ENCODE assay signal across 18 cellular contexts in genomic region chr11:59678813-59679165, GRCh38. TPM values are rescaled to one million over a fixed set of nuclear protein-coding genes. Genes with fewer than 3 reads are reported as not detected.
A peak's percentile ranks its signal among the peaks of the same experiment; 100 is the strongest.
DNase-seq lines count a peak whose midpoint lies in the region; ATAC-seq, FAIRE-seq and TF ChIP-seq lines count a peak whose summit lies in the region.
"Had no signal": no experiment of that assay in that cellular context is flagged by ENCODE, and none has a peak within 500 bp of the region (broad histone marks: within the 10 kb centered on the region; RNA-seq: fewer than 3 reads in every experiment).

No MANE protein-coding gene starts in this region.

- no peaks in the 10 kb centered on the region for H3K27me3 ChIP-seq in SJCRH30
- no peaks in the 10 kb centered on the region for H3K27me3 ChIP-seq in ascending aorta
- H3K27me3 ChIP-seq: BE2C had no signal

- intact Hi-C loops in ascending aorta (cut with DNase I): no loop called here

- H3K4me3 ChIP-seq in SJCRH30 (no peak overlapping the region), ascending aorta (no peak overlapping the region)

- no peaks in the 10 kb centered on the region for H3K36me3 ChIP-seq in SJCRH30
- no peaks in the 10 kb centered on the region for H3K36me3 ChIP-seq in ascending aorta
- H3K36me3 ChIP-seq: BE2C had no signal

- peak; percentile 46 for FAIRE-seq in D721Med (lab: Jason Lieb, UNC)
- FAIRE-seq: A204.1 had no signal

- ATAC-seq in GM18873 (IDR thresholded peaks at IDR 0.05; ENCODE audit: low FRiP score, unreplicated experiment): no peak

- TF ChIP-seq CTCF in D721Med (IDR thresholded peaks at IDR 0.05; ENCODE audit: insufficient read depth, missing control alignments) (no peak), ascending aorta (IDR thresholded peaks at IDR 0.05) (no peak)

- no peak for DNase-seq in D721Med (ENCODE audit: insufficient read length, low spot score)
- DNase-seq in NCI-H524 (lab: John Stamatoyannopoulos, UW): peak; percentile 82 to 96
- DNase-seq in SJCRH30: peak; percentile 36 to 80
- peak; percentile 6 for DNase-seq in myocyte (ENCODE audit: low read depth)
- DNase-seq in activated T-cell treated with anti-CD3 and anti-CD28 coated beads, Interleukin-2, amount 50 U/mL, for 48 hours: no peak
- no peak for DNase-seq in ascending aorta (ENCODE audit: low spot score in 2 of 2)
- DNase-seq: BE2C; CD4-positive, alpha-beta memory T cell; DMS53; GF-D8; GOT3; H9 had no signal

- H3K27ac ChIP-seq in SJCRH30: peak overlapping the region; percentile 64
- no peak overlapping the region for H3K27ac ChIP-seq in ascending aorta
- H3K27ac ChIP-seq: C4-2B had no signal

- H3K4me1 ChIP-seq in SJCRH30 (peaks cover 28% of the 10 kb centered on the region), ascending aorta (no peaks in the 10 kb centered on the region)
- H3K4me1 ChIP-seq: BE2C had no signal

- H3K9me3 ChIP-seq in SJCRH30 (replicated peaks): 0 out of 2 replicates have a peak, but pooled peaks cover 5% of the 10 kb centered on the region
- no peaks in the 10 kb centered on the region for H3K9me3 ChIP-seq in ascending aorta
- H3K9me3 ChIP-seq: BE2C had no signal

RNA-seq across cellular contexts. Expression of gene PATL1, which starts 10.0 kb away (rescaled TPM):
- 27.5 and 31.2 TPM in 2 replicates for total RNA-seq in SJCRH30 (2014; rRNA removed; shearing (Covaris generic))
- 18.2 and 18.3 TPM in 2 replicates for total RNA-seq in myocyte
- polyA plus RNA-seq in myocyte (2012): 28.4 TPM
- 6.8 TPM for total RNA-seq in ascending aorta

RNA-seq across cellular contexts. Expression of gene OR10V1, which starts 34.9 kb away (rescaled TPM):
- total RNA-seq in SJCRH30 (2014; rRNA removed; shearing (Covaris generic)): not detected in 2 replicates
- total RNA-seq in myocyte: not detected in 2 replicates
- polyA plus RNA-seq in myocyte (2012): not detected
- total RNA-seq in ascending aorta: not detected
- total RNA-seq: CD4-positive, alpha-beta memory T cell; H9; HT1080 had no signal
- polyA plus RNA-seq: AG04450; CD4-positive, alpha-beta memory T cell; IgD-negative memory B cell had no signal

Comparison
In these comparisons a context has a peak if more than half of its experiments do, and no peak if none do; other contexts are left out.
1. DNase-seq: peak in NCI-H524 (2 of 2), SJCRH30 (2 of 2) and myocyte (single experiment); none in D721Med (single experiment), activated T-cell treated with anti-CD3 and anti-CD28 coated beads, Interleukin-2, amount 50 U/mL, for 48 hours (0 of 2) and ascending aorta (0 of 2).